Comparison of ENCODE assay signal across 1 cellular context in genomic region chr11:63518548-63518947, GRCh38.
A peak's percentile ranks its signal among the peaks of the same experiment; 100 is the strongest.
TF ChIP-seq lines count a peak whose summit lies in the region.

No MANE protein-coding gene starts in this region.

TF ChIP-seq in K562, 482 proteins besides CTCF, POLR2A, EP300 and RAD21 (continued from another document and continues in another):
- TF ChIP-seq ZNF740 (CRISPR knock-in tag; IDR thresholded peaks at IDR 0.05) (no peak), ZNF740 (tag; IDR thresholded peaks at IDR 0.05) (no peak), ZNF263 (CRISPR knock-in tag; IDR thresholded peaks at IDR 0.05; ENCODE audit: borderline replicate concordance) (no peak), CBX2 (IDR thresholded peaks at IDR 0.05; ENCODE audit: insufficient read depth, low read length, poor library complexity, severe bottlenecking) (no peak), ASH1L (IDR thresholded peaks at IDR 0.05; ENCODE audit: borderline replicate concordance, low read depth, partially characterized antibody) (no peak), ZC3H8 (IDR thresholded peaks at IDR 0.05) (no peak), BDP1 (IDR thresholded peaks at IDR 0.05; ENCODE audit: insufficient read depth, insufficient read length) (no peak), ZNF174 (CRISPR knock-in tag; IDR thresholded peaks at IDR 0.05) (no peak), ARID1B (IDR thresholded peaks at IDR 0.05) (peak; percentile 87), RNF219 (CRISPR knock-in tag; IDR thresholded peaks at IDR 0.05) (no peak), DACH1 (IDR thresholded peaks at IDR 0.05; ENCODE audit: partially characterized antibody) (peak; percentile 39), MTA2 (IDR thresholded peaks at IDR 0.05; ENCODE audit: low read depth) (peak; percentile 60), NFE2 (IDR thresholded peaks at IDR 0.05; ENCODE audit: low read depth) (peak; percentile 72), RBBP5 (IDR thresholded peaks at IDR 0.05; ENCODE audit: borderline replicate concordance, insufficient read depth, low read length, poor library complexity, severe bottlenecking) (no peak), FOSL1 (tag; conservative IDR thresholded peaks at IDR 0.05) (0 out of 2 replicates have a peak, but pooled peaks have one; percentile 24), BRF2 (IDR thresholded peaks at IDR 0.05; ENCODE audit: borderline replicate concordance, insufficient read depth, insufficient read length) (no peak), CBFA2T2 (conservative IDR thresholded peaks at IDR 0.05) (peak; percentile 76), ZNF639 (CRISPR knock-in tag; conservative IDR thresholded peaks at IDR 0.05 in 1 of 2, IDR thresholded peaks at IDR 0.05 in 1 of 2) (no peak), SMARCC2 (IDR thresholded peaks at IDR 0.05; ENCODE audit: low read depth) (0 out of 2 replicates have a peak, but pooled peaks have one; percentile 37), MAFK (IDR thresholded peaks at IDR 0.05; ENCODE audit: low read length) (no peak), ZNF511 (CRISPR knock-in tag; IDR thresholded peaks at IDR 0.05) (no peak), NR2C2 (CRISPR knock-in tag; IDR thresholded peaks at IDR 0.05) (no peak), NR2C2 (tag; IDR thresholded peaks at IDR 0.05) (peak; percentile 68), TSHZ1 (CRISPR knock-in tag; IDR thresholded peaks at IDR 0.05) (no peak), NFXL1 (CRISPR knock-in tag; IDR thresholded peaks at IDR 0.05) (no peak), MAX (CRISPR knock-in tag; IDR thresholded peaks at IDR 0.05) (no peak), NKRF (IDR thresholded peaks at IDR 0.05; ENCODE audit: borderline replicate concordance) (no peak), FOXJ2 (tag; IDR thresholded peaks at IDR 0.05) (no peak), ZNF655 (CRISPR knock-in tag; IDR thresholded peaks at IDR 0.05) (no peak), TEAD1 (CRISPR knock-in tag; IDR thresholded peaks at IDR 0.05) (no peak), PHB2 (IDR thresholded peaks at IDR 0.05; ENCODE audit: low read depth) (no peak), SMAD2 (IDR thresholded peaks at IDR 0.05; ENCODE audit: low read depth, low read length) (no peak), SMAD1 (IDR thresholded peaks at IDR 0.05; ENCODE audit: low read depth, low read length, partially characterized antibody) (no peak), THAP12 (CRISPR knock-in tag; IDR thresholded peaks at IDR 0.05) (no peak), ATF1 (CRISPR knock-in tag; IDR thresholded peaks at IDR 0.05) (no peak), ATF1 (tag; IDR thresholded peaks at IDR 0.05) (peak; percentile 45), MED1 (CRISPR knock-in tag; IDR thresholded peaks at IDR 0.05; ENCODE audit: borderline replicate concordance) (no peak), ZNF277 (CRISPR knock-in tag; IDR thresholded peaks at IDR 0.05; ENCODE audit: borderline replicate concordance) (no peak), ZNF253 (CRISPR knock-in tag; conservative IDR thresholded peaks at IDR 0.05) (no peak), PATZ1 (CRISPR knock-in tag; IDR thresholded peaks at IDR 0.05; ENCODE audit: borderline replicate concordance) (0 out of 2 replicates have a peak, but pooled peaks have one; percentile 13), ID3 (CRISPR knock-in tag; IDR thresholded peaks at IDR 0.05) (no peak), ID3 (tag; IDR thresholded peaks at IDR 0.05) (peak; percentile 97), CHD2 (IDR thresholded peaks at IDR 0.05; ENCODE audit: low read depth, low read length) (no peak)
